8 cellular contexts compared by ENCODE assay signal in genomic region chrX:152941328-152942111, GRCh38. TPM values are rescaled to one million over a fixed set of nuclear protein-coding genes. Genes with fewer than 3 reads are reported as not detected.
A peak's percentile ranks its signal among the peaks of the same experiment; 100 is the strongest.
DNase-seq lines count a peak whose midpoint lies in the region; ATAC-seq and TF ChIP-seq lines count a peak whose summit lies in the region.

No MANE protein-coding gene starts in this region.

- H3K9me3 Mint-ChIP-seq in CD14-positive monocyte, result peaks cover 0 to 3% (median 0%) of the 10 kb centered on the region in 7 donors
- H3K9me3 Mint-ChIP-seq in activated CD4-positive, alpha-beta T cell treated with anti-CD3 and anti-CD28 coated beads, Interleukin-2, amount 10 ng/mL, durations not matched to agents 7 days and 5 days, result no peaks in the 10 kb centered on the region

- H3K36me3 Mint-ChIP-seq in CD14-positive monocyte, result peaks cover 23 to 28% of the 10 kb centered on the region in 2 donors
- no peaks in the 10 kb centered on the region for H3K36me3 Mint-ChIP-seq in activated CD4-positive, alpha-beta T cell treated with anti-CD3 and anti-CD28 coated beads, Interleukin-2, amount 10 ng/mL, durations not matched to agents 7 days and 5 days (ENCODE audit: low read depth)

- peaks cover 0 to 3% (median 0%) of the 10 kb centered on the region in 3 donors for H3K27me3 Mint-ChIP-seq in CD14-positive monocyte (ENCODE audit: low read depth in 3 of 3)
- H3K27me3 Mint-ChIP-seq in activated CD4-positive, alpha-beta T cell treated with anti-CD3 and anti-CD28 coated beads, Interleukin-2, amount 10 ng/mL, durations not matched to agents 7 days and 5 days, result no peaks in the 10 kb centered on the region

- CTCF ChIA-PET in activated CD4-positive, alpha-beta T cell treated with anti-CD3 and anti-CD28 coated beads, Interleukin-2, amount 10 ng/mL, durations not matched to agents 7 days and 5 days (lab: Charles Lee), result interaction anchor here (0.8 to 5.3 kb wide), 27 partner anchors 8 to 766 kb away, joined by 3 to 27 read pairs (median 4); no protein-coding TSS in a partner anchor

- ATAC-seq in GM19328 (IDR thresholded peaks at IDR 0.05; ENCODE audit: unreplicated experiment), result peak; percentile 75
- ATAC-seq in HG03469 (IDR thresholded peaks at IDR 0.05; ENCODE audit: unreplicated experiment), result peak; percentile 90

- H3K27ac Mint-ChIP-seq in CD14-positive monocyte, result peak overlapping the region; percentile 40 to 88 (median 80)
- peak overlapping the region; percentile 82 for H3K27ac Mint-ChIP-seq in activated CD4-positive, alpha-beta T cell treated with anti-CD3 and anti-CD28 coated beads, Interleukin-2, amount 10 ng/mL, durations not matched to agents 7 days and 5 days

- POLR2A ChIA-PET in activated CD4-positive, alpha-beta T cell treated with anti-CD3 and anti-CD28 coated beads, Interleukin-2, amount 10 ng/mL, durations not matched to agents 7 days and 5 days (lab: Charles Lee), result no interaction called here

- peak; percentile 87 for DNase-seq in CD14-positive monocyte (ENCODE audit: low spot score)
- DNase-seq in NCI-H524 treated with DMSO at 0.1 percent for 48 hours (lab: John Stamatoyannopoulos, UW), result peak; percentile 74
- peak; percentile 89 for DNase-seq in activated CD4-positive, alpha-beta T cell treated with anti-CD3 and anti-CD28 coated beads, Interleukin-2, amount 10 ng/mL, durations not matched to agents 7 days and 5 days
- peak; percentile 7 for DNase-seq in cortex of kidney (lab: John Stamatoyannopoulos, UW)
- DNase-seq in left kidney (ENCODE audit: low read depth, low spot score), result peak; percentile 97
- peak; percentile 86 to 87 for DNase-seq in stimulated activated CD4-positive, alpha-beta T cell treated with anti-CD3 and anti-CD28 coated beads, Interleukin-2, amount 100 ng/mL, for 24 hours

- intact Hi-C loops in CD14-positive monocyte (cut with micrococcal nuclease), result loop anchor here in 1 of 2 donors (10.0 kb wide), 1 partner anchor 723 kb away; no protein-coding TSS in a partner anchor

- peak; percentile 82 for TF ChIP-seq CTCF in CD14-positive monocyte (IDR thresholded peaks at IDR 0.05)

- peak overlapping the region; percentile 76 to 85 for H3K4me3 Mint-ChIP-seq in CD14-positive monocyte
- peak overlapping the region; percentile 70 for H3K4me3 Mint-ChIP-seq in activated CD4-positive, alpha-beta T cell treated with anti-CD3 and anti-CD28 coated beads, Interleukin-2, amount 10 ng/mL, durations not matched to agents 7 days and 5 days

- peaks cover 10% of the 10 kb centered on the region for H3K4me1 Mint-ChIP-seq in CD14-positive monocyte
- peaks cover 7% of the 10 kb centered on the region for H3K4me1 Mint-ChIP-seq in activated CD4-positive, alpha-beta T cell treated with anti-CD3 and anti-CD28 coated beads, Interleukin-2, amount 10 ng/mL, durations not matched to agents 7 days and 5 days

RNA-seq across cellular contexts. Expression of gene ZNF185, which starts 43.7 kb away (rescaled TPM):
- 10 to 100 TPM; 39.1 to 82.9 TPM for polyA plus RNA-seq in CD14-positive monocyte
- 1 to 10 TPM; 1.0 to 1.6 TPM for total RNA-seq in activated CD4-positive, alpha-beta T cell treated with anti-CD3 and anti-CD28 coated beads, Interleukin-2, amount 10 ng/mL, durations not matched to agents 7 days and 5 days

RNA-seq across cellular contexts. Expression of gene PNMA5, which starts 52.4 kb away (rescaled TPM):
- polyA plus RNA-seq in CD14-positive monocyte, result under 1 TPM in 1 of 2 donors, not detected in 1; 0.06 TPM
- under 1 TPM; 0.06 to 0.10 TPM for total RNA-seq in activated CD4-positive, alpha-beta T cell treated with anti-CD3 and anti-CD28 coated beads, Interleukin-2, amount 10 ng/mL, durations not matched to agents 7 days and 5 days

Comparison
In these comparisons a context has a peak if more than half of its experiments do, and no peak if none do; other contexts are left out.
1. Peak in every context shown above with its lines: DNase-seq and ATAC-seq.
2. DNase-seq: peak in every context shown above with its lines; median percentile 97 in left kidney; 89 in activated CD4-positive, alpha-beta T cell treated with anti-CD3 and anti-CD28 coated beads, Interleukin-2, amount 10 ng/mL, durations not matched to agents 7 days and 5 days; 87 in CD14-positive monocyte; 86 in stimulated activated CD4-positive, alpha-beta T cell treated with anti-CD3 and anti-CD28 coated beads, Interleukin-2, amount 100 ng/mL, for 24 hours; 74 in NCI-H524 treated with DMSO at 0.1 percent for 48 hours; 7 in cortex of kidney.